Comparison of ENCODE assay signal across 40 cellular contexts in genomic region chr7:41842956-41843355, GRCh38.
"Had no signal": no experiment of that assay in that cellular context is flagged by ENCODE, and none has a peak within 500 bp of the region (broad histone marks: within the 10 kb centered on the region; RNA-seq: fewer than 3 reads in every experiment).

No MANE protein-coding gene starts in this region.

- ATAC-seq: activated CD8-positive, alpha-beta T cell treated with anti-CD3 and anti-CD28 coated beads for 36 hours; activated naive CD4-positive, alpha-beta T cell treated with anti-CD3 and anti-CD28 coated beads, Interleukin-2, amount 50 U/mL, for 72 hours; activated T-cell treated with anti-CD3 and anti-CD28 coated beads, Interleukin-2, amount 50 U/mL, for 4 hours; activated T-cell treated with anti-CD3 and anti-CD28 coated beads, Interleukin-2, amount 50 U/mL, for 72 hours; activated T-helper 17 cell treated with anti-CD3 and anti-CD28 coated beads, Interleukin-2, amount 50 U/mL, for 72 hours; body of pancreas had no signal

- H3K4me3 ChIP-seq: adrenal gland, body of pancreas, breast epithelium, cardiac muscle cell had no signal

- FAIRE-seq: astrocyte, TTC549 had no signal

- H3K27ac ChIP-seq: adrenal gland, body of pancreas, brain microvascular endothelial cell, breast epithelium, cardiac muscle cell, VCaP had no signal

- DNase-seq: activated B cell treated with CpG ODN at 0.5 μM for 24 hours; activated CD4-positive, alpha-beta memory T cell treated with anti-CD3 and anti-CD28 coated beads for 36 hours; activated CD4-positive, alpha-beta T cell treated with anti-CD3 and anti-CD28 coated beads for 4 hours; activated CD4-positive, alpha-beta T cell treated with anti-CD3 and anti-CD28 coated beads, Interleukin-2, amount 10 ng/mL, durations not matched to agents 24 days and 14 days; activated CD4-positive, alpha-beta T cell treated with anti-CD3 and anti-CD28 coated beads, Interleukin-2, amount 50 U/mL, for 1 hour; activated CD4-positive, alpha-beta T cell treated with anti-CD3 and anti-CD28 coated beads, Interleukin-2, amount 50 U/mL, for 4 hours; activated CD4-positive, CD25-positive, alpha-beta regulatory T cell treated with anti-CD3 and anti-CD28 coated beads, Interleukin-2, amount 50 U/mL, for 72 hours; activated CD8-positive, alpha-beta memory T cell treated with anti-CD3 and anti-CD28 coated beads, Interleukin-2, amount 50 U/mL, for 4 hours; activated CD8-positive, alpha-beta T cell treated with anti-CD3 and anti-CD28 coated beads for 36 hours; activated effector memory CD4-positive, alpha-beta T cell treated with anti-CD3 and anti-CD28 coated beads, Interleukin-2, amount 50 U/mL, for 16 hours; activated gamma-delta T cell treated with Interleukin-2 at 50 U/mL for 16 hours; activated naive CD4-positive, alpha-beta T cell; activated naive CD4-positive, alpha-beta T cell treated with anti-CD3 and anti-CD28 coated beads for 36 hours; activated naive CD4-positive, alpha-beta T cell treated with anti-CD3 and anti-CD28 coated beads, Interleukin-2, amount 50 U/mL, for 16 hours; activated naive CD8-positive, alpha-beta T cell treated with anti-CD3 and anti-CD28 coated beads for 36 hours; activated T-cell treated with anti-CD3 and anti-CD28 coated beads for 4 hours; activated T-cell treated with anti-CD3 and anti-CD28 coated beads, Interleukin-2, amount 50 U/mL, for 1 hour; activated T-cell treated with anti-CD3 and anti-CD28 coated beads, Interleukin-2, amount 50 U/mL, for 4 hours; activated T-cell treated with anti-CD3 and anti-CD28 coated beads, Interleukin-2, amount 50 U/mL, for 72 hours; adrenal gland; amniotic stem cell; aorta; body of pancreas; brain microvascular endothelial cell; caudate nucleus; cerebellar nuclear complex; T-helper 1 cell; T-helper 2 cell; T-helper 9 cell had no signal

- H3K27ac Mint-ChIP-seq: activated B cell treated with CpG ODN at 0.5 μM for 24 hours; activated CD4-positive, alpha-beta memory T cell treated with anti-CD3 and anti-CD28 coated beads for 36 hours; activated CD4-positive, alpha-beta T cell treated with anti-CD3 and anti-CD28 coated beads, Interleukin-2, amount 10 ng/mL, durations not matched to agents 24 days and 14 days; activated CD8-positive, alpha-beta T cell treated with anti-CD3 and anti-CD28 coated beads for 36 hours; activated naive CD4-positive, alpha-beta T cell treated with anti-CD3 and anti-CD28 coated beads for 36 hours; activated naive CD4-positive, alpha-beta T cell treated with anti-CD3 and anti-CD28 coated beads, Interleukin-2, amount 50 U/mL, for 72 hours; activated naive CD8-positive, alpha-beta T cell treated with anti-CD3 and anti-CD28 coated beads for 36 hours; activated T-helper 1 cell treated with anti-CD3 and anti-CD28 coated beads, Interleukin-12 subunit alpha, Interleukin-12 subunit beta, Interleukin-2, Interleukin-4 antibody, amounts not matched to agents 30 ng/mL and 10 ng/mL and 1 ng/mL, durations not matched to agents 14 hours and 24 hours and 36 hours; activated T-helper 17 cell treated with anti-CD3 and anti-CD28 coated beads, Interleukin-2, amount 50 U/mL, for 72 hours; T-helper 1 cell treated with Interleukin-12 subunit alpha and Interleukin-12 subunit beta and Interleukin-4 antibody, amounts not matched to agents 30 μg/mL and 1 μg/mL, for 36 hours; T-helper 2 cell treated with Interferon-gamma antibody and Interleukin-4, amounts not matched to agents 5 μg/mL and 100 μg/mL, for 36 hours had no signal

- H3K36me3 Mint-ChIP-seq: activated CD4-positive, alpha-beta memory T cell treated with anti-CD3 and anti-CD28 coated beads for 36 hours; activated naive CD8-positive, alpha-beta T cell treated with anti-CD3 and anti-CD28 coated beads for 36 hours had no signal

- H3K36me3 ChIP-seq: adrenal gland, brain microvascular endothelial cell, breast epithelium, cardiac muscle cell had no signal

- H3K4me1 Mint-ChIP-seq: activated B cell treated with CpG ODN at 0.5 μM for 24 hours; activated T-helper 17 cell treated with anti-CD3 and anti-CD28 coated beads, Interleukin-2, amount 50 U/mL, for 72 hours; central memory CD8-positive, alpha-beta T cell had no signal

- H3K27me3 Mint-ChIP-seq: activated B cell treated with CpG ODN at 0.5 μM for 24 hours; activated CD4-positive, alpha-beta T cell treated with anti-CD3 and anti-CD28 coated beads, Interleukin-2, amount 10 ng/mL, durations not matched to agents 24 days and 14 days; activated T-helper 17 cell treated with anti-CD3 and anti-CD28 coated beads, Interleukin-2, amount 50 U/mL, for 72 hours; central memory CD8-positive, alpha-beta T cell had no signal

- H3K27me3 ChIP-seq: adrenal gland, body of pancreas, brain microvascular endothelial cell, breast epithelium, cardiac muscle cell had no signal

- H3K4me1 ChIP-seq: adrenal gland, body of pancreas, breast epithelium had no signal

- H3K4me3 Mint-ChIP-seq: activated B cell treated with CpG ODN at 0.5 μM for 24 hours; activated CD4-positive, alpha-beta memory T cell treated with anti-CD3 and anti-CD28 coated beads for 36 hours; activated CD4-positive, alpha-beta T cell treated with anti-CD3 and anti-CD28 coated beads, Interleukin-2, amount 10 ng/mL, durations not matched to agents 24 days and 14 days; activated CD8-positive, alpha-beta T cell treated with anti-CD3 and anti-CD28 coated beads for 36 hours; activated naive CD4-positive, alpha-beta T cell treated with anti-CD3 and anti-CD28 coated beads for 36 hours; activated naive CD8-positive, alpha-beta T cell treated with anti-CD3 and anti-CD28 coated beads for 36 hours; activated T-cell treated with anti-CD3 and anti-CD28 coated beads, Interleukin-2, amount 50 U/mL, for 4 hours; activated T-cell treated with anti-CD3 and anti-CD28 coated beads, Interleukin-2, amount 50 U/mL, for 72 hours; activated T-helper 1 cell treated with anti-CD3 and anti-CD28 coated beads, Interleukin-12 subunit alpha, Interleukin-12 subunit beta, Interleukin-2, Interleukin-4 antibody, amounts not matched to agents 30 ng/mL and 10 ng/mL and 1 ng/mL, durations not matched to agents 14 hours and 24 hours and 36 hours; activated T-helper 17 cell treated with anti-CD3 and anti-CD28 coated beads, Interleukin-2, amount 50 U/mL, for 72 hours; central memory CD8-positive, alpha-beta T cell; T-helper 1 cell treated with Interleukin-12 subunit alpha and Interleukin-12 subunit beta and Interleukin-4 antibody, amounts not matched to agents 30 μg/mL and 1 μg/mL, for 36 hours; T-helper 2 cell treated with Interferon-gamma antibody and Interleukin-4, amounts not matched to agents 5 μg/mL and 100 μg/mL, for 36 hours had no signal
